In the genomic region with DNA sequence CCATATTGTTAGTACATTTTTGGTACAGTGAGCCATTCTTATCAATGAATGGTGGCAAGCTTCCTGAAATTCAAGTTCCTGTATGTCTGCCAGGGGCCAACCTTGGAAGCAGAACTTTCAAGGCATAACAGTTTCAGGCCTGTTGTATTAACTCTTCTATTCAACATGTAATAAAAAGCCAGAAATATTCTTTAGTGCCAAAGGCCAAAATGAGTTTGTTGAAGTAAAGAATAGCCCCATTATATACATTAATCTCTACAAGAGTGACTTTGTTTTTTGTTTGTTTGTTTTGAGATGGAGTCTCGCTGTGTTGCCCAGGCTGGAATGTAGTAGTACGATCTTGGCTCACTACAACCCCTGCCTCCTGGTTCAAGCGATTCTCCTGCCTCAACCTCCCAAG, we compare ENCODE assay signal across 9 cellular contexts.
"Had no signal": no experiment of that assay in that cellular context is flagged by ENCODE, and none has a peak within 500 bp of the region (broad histone marks: within the 10 kb centered on the region; RNA-seq: fewer than 3 reads in every experiment).

No MANE protein-coding gene starts in this region.

- H3K9me3 ChIP-seq: HAP-1 had no signal

- H3K36me3 ChIP-seq: HAP-1 had no signal

- ATAC-seq: GM23338, HCT116 had no signal

- H3K4me1 ChIP-seq: HAP-1 had no signal

- H3K27ac ChIP-seq: GM23248 had no signal

- DNase-seq: GM23248, GOT3, H7, H9, HCEC 1CT, HFFc6 had no signal

- H3K4me3 ChIP-seq: GM23248, GM23338, HAP-1 had no signal
